1 cellular context compared by ENCODE assay signal in the genomic region with DNA sequence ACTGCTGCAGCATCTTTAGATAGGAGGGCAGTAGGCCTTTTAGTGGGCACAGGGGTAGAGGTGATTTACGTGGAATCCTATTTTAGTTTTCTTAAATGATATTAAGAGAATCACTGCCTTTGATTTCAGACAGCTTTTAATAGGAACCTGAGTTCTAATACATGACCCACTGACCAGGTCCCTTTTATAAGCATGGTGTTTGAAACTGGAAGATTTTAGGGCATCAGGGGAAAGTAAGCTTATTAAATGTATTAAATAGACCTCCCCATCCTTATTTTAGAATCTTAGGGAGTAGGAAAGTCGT.
TF ChIP-seq lines count a peak whose summit lies in the region.

No MANE protein-coding gene starts in this region.

TF ChIP-seq in HepG2, 621 proteins besides CTCF, POLR2A, EP300 and RAD21 (continued from another document and continues in another):
- TF ChIP-seq, protein P1, sequence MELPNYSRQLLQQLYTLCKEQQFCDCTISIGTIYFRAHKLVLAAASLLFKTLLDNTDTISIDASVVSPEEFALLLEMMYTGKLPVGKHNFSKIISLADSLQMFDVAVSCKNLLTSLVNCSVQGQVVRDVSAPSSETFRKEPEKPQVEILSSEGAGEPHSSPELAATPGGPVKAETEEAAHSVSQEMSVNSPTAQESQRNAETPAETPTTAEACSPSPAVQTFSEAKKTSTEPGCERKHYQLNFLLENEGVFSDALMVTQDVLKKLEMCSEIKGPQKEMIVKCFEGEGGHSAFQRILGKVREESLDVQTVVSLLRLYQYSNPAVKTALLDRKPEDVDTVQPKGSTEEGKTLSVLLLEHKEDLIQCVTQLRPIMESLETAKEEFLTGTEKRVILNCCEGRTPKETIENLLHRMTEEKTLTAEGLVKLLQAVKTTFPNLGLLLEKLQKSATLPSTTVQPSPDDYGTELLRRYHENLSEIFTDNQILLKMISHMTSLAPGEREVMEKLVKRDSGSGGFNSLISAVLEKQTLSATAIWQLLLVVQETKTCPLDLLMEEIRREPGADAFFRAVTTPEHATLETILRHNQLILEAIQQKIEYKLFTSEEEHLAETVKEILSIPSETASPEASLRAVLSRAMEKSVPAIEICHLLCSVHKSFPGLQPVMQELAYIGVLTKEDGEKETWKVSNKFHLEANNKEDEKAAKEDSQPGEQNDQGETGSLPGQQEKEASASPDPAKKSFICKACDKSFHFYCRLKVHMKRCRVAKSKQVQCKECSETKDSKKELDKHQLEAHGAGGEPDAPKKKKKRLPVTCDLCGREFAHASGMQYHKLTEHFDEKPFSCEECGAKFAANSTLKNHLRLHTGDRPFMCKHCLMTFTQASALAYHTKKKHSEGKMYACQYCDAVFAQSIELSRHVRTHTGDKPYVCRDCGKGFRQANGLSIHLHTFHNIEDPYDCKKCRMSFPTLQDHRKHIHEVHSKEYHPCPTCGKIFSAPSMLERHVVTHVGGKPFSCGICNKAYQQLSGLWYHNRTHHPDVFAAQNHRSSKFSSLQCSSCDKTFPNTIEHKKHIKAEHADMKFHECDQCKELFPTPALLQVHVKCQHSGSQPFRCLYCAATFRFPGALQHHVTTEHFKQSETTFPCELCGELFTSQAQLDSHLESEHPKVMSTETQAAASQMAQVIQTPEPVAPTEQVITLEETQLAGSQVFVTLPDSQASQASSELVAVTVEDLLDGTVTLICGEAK (IDR thresholded peaks at IDR 0.05): no peak
- TF ChIP-seq, protein P1 (CRISPR knock-in tag; IDR thresholded peaks at IDR 0.05): no peak
- no peak for TF ChIP-seq REXO4 (CRISPR knock-in tag; IDR thresholded peaks at IDR 0.05; ENCODE audit: borderline replicate concordance)
- TF ChIP-seq GFI1 (CRISPR knock-in tag; IDR thresholded peaks at IDR 0.05; ENCODE audit: borderline replicate concordance): no peak
- TF ChIP-seq EEA1 (CRISPR knock-in tag; IDR thresholded peaks at IDR 0.05; ENCODE audit: borderline replicate concordance): no peak
- TF ChIP-seq ZNF737 (CRISPR knock-in tag; IDR thresholded peaks at IDR 0.05; ENCODE audit: borderline replicate concordance): no peak
- TF ChIP-seq HNRNPLL (IDR thresholded peaks at IDR 0.05; ENCODE audit: low read depth, low read length, poor library complexity, severe bottlenecking): no peak
- TF ChIP-seq TBP (CRISPR knock-in tag; IDR thresholded peaks at IDR 0.05): no peak
- TF ChIP-seq, protein P2, sequence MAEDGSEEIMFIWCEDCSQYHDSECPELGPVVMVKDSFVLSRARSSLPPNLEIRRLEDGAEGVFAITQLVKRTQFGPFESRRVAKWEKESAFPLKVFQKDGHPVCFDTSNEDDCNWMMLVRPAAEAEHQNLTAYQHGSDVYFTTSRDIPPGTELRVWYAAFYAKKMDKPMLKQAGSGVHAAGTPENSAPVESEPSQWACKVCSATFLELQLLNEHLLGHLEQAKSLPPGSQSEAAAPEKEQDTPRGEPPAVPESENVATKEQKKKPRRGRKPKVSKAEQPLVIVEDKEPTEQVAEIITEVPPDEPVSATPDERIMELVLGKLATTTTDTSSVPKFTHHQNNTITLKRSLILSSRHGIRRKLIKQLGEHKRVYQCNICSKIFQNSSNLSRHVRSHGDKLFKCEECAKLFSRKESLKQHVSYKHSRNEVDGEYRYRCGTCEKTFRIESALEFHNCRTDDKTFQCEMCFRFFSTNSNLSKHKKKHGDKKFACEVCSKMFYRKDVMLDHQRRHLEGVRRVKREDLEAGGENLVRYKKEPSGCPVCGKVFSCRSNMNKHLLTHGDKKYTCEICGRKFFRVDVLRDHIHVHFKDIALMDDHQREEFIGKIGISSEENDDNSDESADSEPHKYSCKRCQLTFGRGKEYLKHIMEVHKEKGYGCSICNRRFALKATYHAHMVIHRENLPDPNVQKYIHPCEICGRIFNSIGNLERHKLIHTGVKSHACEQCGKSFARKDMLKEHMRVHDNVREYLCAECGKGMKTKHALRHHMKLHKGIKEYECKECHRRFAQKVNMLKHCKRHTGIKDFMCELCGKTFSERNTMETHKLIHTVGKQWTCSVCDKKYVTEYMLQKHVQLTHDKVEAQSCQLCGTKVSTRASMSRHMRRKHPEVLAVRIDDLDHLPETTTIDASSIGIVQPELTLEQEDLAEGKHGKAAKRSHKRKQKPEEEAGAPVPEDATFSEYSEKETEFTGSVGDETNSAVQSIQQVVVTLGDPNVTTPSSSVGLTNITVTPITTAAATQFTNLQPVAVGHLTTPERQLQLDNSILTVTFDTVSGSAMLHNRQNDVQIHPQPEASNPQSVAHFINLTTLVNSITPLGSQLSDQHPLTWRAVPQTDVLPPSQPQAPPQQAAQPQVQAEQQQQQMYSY (CRISPR knock-in tag; IDR thresholded peaks at IDR 0.05): no peak
- TF ChIP-seq, protein P3, sequence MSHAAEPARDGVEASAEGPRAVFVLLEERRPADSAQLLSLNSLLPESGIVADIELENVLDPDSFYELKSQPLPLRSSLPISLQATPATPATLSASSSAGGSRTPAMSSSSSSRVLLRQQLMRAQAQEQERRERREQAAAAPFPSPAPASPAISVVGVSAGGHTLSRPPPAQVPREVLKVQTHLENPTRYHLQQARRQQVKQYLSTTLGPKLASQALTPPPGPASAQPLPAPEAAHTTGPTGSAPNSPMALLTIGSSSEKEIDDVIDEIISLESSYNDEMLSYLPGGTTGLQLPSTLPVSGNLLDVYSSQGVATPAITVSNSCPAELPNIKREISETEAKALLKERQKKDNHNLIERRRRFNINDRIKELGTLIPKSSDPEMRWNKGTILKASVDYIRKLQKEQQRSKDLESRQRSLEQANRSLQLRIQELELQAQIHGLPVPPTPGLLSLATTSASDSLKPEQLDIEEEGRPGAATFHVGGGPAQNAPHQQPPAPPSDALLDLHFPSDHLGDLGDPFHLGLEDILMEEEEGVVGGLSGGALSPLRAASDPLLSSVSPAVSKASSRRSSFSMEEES (CRISPR knock-in tag; IDR thresholded peaks at IDR 0.05): 0 out of 2 replicates have a peak, but pooled peaks have one; percentile 5
- no peak for TF ChIP-seq ZSCAN22 (CRISPR knock-in tag; IDR thresholded peaks at IDR 0.05)
- no peak for TF ChIP-seq ZFP36L2 (CRISPR knock-in tag; IDR thresholded peaks at IDR 0.05)
- no peak for TF ChIP-seq MLLT10 (CRISPR knock-in tag; IDR thresholded peaks at IDR 0.05)
- TF ChIP-seq ZNF547 (CRISPR knock-in tag; IDR thresholded peaks at IDR 0.05): 0 out of 2 replicates have a peak, but pooled peaks have one; percentile 8
- TF ChIP-seq, protein P4, sequence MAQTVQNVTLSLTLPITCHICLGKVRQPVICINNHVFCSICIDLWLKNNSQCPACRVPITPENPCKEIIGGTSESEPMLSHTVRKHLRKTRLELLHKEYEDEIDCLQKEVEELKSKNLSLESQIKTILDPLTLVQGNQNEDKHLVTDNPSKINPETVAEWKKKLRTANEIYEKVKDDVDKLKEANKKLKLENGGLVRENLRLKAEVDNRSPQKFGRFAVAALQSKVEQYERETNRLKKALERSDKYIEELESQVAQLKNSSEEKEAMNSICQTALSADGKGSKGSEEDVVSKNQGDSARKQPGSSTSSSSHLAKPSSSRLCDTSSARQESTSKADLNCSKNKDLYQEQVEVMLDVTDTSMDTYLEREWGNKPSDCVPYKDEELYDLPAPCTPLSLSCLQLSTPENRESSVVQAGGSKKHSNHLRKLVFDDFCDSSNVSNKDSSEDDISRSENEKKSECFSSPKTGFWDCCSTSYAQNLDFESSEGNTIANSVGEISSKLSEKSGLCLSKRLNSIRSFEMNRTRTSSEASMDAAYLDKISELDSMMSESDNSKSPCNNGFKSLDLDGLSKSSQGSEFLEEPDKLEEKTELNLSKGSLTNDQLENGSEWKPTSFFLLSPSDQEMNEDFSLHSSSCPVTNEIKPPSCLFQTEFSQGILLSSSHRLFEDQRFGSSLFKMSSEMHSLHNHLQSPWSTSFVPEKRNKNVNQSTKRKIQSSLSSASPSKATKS (CRISPR knock-in tag; IDR thresholded peaks at IDR 0.05): peak; percentile 76; the same call in 1 of the 2 replicates
- no peak for TF ChIP-seq SRSF1 (optimal IDR thresholded peaks at IDR 0.05; ENCODE audit: low read depth, low read length)
- no peak for TF ChIP-seq BORCS8-MEF2B (CRISPR knock-in tag; IDR thresholded peaks at IDR 0.05)
- TF ChIP-seq, protein P5, sequence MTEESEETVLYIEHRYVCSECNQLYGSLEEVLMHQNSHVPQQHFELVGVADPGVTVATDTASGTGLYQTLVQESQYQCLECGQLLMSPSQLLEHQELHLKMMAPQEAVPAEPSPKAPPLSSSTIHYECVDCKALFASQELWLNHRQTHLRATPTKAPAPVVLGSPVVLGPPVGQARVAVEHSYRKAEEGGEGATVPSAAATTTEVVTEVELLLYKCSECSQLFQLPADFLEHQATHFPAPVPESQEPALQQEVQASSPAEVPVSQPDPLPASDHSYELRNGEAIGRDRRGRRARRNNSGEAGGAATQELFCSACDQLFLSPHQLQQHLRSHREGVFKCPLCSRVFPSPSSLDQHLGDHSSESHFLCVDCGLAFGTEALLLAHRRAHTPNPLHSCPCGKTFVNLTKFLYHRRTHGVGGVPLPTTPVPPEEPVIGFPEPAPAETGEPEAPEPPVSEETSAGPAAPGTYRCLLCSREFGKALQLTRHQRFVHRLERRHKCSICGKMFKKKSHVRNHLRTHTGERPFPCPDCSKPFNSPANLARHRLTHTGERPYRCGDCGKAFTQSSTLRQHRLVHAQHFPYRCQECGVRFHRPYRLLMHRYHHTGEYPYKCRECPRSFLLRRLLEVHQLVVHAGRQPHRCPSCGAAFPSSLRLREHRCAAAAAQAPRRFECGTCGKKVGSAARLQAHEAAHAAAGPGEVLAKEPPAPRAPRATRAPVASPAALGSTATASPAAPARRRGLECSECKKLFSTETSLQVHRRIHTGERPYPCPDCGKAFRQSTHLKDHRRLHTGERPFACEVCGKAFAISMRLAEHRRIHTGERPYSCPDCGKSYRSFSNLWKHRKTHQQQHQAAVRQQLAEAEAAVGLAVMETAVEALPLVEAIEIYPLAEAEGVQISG (CRISPR knock-in tag; IDR thresholded peaks at IDR 0.05): no peak
- TF ChIP-seq, protein P6, sequence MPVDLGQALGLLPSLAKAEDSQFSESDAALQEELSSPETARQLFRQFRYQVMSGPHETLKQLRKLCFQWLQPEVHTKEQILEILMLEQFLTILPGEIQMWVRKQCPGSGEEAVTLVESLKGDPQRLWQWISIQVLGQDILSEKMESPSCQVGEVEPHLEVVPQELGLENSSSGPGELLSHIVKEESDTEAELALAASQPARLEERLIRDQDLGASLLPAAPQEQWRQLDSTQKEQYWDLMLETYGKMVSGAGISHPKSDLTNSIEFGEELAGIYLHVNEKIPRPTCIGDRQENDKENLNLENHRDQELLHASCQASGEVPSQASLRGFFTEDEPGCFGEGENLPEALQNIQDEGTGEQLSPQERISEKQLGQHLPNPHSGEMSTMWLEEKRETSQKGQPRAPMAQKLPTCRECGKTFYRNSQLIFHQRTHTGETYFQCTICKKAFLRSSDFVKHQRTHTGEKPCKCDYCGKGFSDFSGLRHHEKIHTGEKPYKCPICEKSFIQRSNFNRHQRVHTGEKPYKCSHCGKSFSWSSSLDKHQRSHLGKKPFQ (CRISPR knock-in tag; IDR thresholded peaks at IDR 0.05; ENCODE audit: insufficient replicate concordance): peak; percentile 77
- TF ChIP-seq, protein P7, sequence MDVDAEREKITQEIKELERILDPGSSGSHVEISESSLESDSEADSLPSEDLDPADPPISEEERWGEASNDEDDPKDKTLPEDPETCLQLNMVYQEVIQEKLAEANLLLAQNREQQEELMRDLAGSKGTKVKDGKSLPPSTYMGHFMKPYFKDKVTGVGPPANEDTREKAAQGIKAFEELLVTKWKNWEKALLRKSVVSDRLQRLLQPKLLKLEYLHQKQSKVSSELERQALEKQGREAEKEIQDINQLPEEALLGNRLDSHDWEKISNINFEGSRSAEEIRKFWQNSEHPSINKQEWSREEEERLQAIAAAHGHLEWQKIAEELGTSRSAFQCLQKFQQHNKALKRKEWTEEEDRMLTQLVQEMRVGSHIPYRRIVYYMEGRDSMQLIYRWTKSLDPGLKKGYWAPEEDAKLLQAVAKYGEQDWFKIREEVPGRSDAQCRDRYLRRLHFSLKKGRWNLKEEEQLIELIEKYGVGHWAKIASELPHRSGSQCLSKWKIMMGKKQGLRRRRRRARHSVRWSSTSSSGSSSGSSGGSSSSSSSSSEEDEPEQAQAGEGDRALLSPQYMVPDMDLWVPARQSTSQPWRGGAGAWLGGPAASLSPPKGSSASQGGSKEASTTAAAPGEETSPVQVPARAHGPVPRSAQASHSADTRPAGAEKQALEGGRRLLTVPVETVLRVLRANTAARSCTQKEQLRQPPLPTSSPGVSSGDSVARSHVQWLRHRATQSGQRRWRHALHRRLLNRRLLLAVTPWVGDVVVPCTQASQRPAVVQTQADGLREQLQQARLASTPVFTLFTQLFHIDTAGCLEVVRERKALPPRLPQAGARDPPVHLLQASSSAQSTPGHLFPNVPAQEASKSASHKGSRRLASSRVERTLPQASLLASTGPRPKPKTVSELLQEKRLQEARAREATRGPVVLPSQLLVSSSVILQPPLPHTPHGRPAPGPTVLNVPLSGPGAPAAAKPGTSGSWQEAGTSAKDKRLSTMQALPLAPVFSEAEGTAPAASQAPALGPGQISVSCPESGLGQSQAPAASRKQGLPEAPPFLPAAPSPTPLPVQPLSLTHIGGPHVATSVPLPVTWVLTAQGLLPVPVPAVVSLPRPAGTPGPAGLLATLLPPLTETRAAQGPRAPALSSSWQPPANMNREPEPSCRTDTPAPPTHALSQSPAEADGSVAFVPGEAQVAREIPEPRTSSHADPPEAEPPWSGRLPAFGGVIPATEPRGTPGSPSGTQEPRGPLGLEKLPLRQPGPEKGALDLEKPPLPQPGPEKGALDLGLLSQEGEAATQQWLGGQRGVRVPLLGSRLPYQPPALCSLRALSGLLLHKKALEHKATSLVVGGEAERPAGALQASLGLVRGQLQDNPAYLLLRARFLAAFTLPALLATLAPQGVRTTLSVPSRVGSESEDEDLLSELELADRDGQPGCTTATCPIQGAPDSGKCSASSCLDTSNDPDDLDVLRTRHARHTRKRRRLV (CRISPR knock-in tag; IDR thresholded peaks at IDR 0.05): 0 out of 2 replicates have a peak, but pooled peaks have one; percentile 46
- no peak for TF ChIP-seq HOXD1 (CRISPR knock-in tag; IDR thresholded peaks at IDR 0.05)
- TF ChIP-seq HNRNPL (IDR thresholded peaks at IDR 0.05; ENCODE audit: low read depth, low read length): no peak
